1 cellular context compared by ENCODE assay signal in the genomic region with DNA sequence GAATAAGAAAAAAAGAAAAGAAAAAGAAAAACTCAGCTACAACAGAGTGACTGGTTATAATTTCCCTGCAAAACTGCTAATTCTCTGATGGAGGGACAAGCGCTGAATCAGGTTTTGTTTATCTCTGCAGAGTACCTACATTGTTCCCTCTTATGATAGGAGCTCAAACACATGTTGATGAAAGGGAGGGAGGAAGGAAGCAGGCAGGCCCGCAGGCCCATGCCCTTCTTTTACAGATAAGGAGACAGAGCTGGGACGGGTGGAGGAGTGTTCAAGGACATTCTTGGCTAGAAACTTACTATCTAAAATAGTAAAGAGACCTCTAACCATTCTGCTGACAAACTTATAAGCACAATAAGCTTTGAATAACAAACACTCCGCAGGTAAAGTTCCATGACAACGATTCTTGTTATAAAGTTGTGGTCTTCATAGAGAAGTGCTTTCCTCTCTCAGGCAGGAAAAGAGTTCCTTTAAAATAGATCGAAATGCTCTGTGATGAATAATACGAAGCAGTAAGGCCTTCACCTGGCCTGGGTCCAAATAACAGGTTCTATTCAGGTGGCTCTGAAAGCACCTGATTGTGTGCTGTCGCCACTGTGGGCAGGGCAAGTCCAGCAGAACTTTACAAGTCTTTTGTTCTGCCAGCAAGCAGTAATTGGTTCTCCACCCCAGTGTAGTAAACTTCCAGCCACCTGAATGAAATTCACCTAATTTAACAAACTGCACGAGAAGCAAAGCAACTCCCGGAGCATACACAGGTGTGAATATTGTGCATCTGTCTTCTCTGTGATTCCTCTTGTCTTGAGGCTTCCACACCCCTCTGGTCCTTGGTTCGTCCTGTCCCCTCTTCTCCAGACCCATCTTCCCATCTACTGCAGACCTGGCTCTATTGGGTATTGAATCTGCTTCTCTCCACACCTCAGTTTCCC.
TF ChIP-seq lines count a peak whose summit lies in the region.

No MANE protein-coding gene starts in this region.

TF ChIP-seq in K562, 482 proteins besides CTCF, POLR2A, EP300 and RAD21 (continues in another document):
- TF ChIP-seq GTF2E2 (tag; IDR thresholded peaks at IDR 0.05) (no peak), PCBP2 (IDR thresholded peaks at IDR 0.05; ENCODE audit: low read depth, low read length, poor library complexity, severe bottlenecking) (no peak), MNT (conservative IDR thresholded peaks at IDR 0.05) (peak; percentile 67 to 75), HDAC2 (IDR thresholded peaks at IDR 0.05) (peak; percentile 74; the same call in 1 of the 2 replicates), ARID3B (CRISPR knock-in tag; IDR thresholded peaks at IDR 0.05; ENCODE audit: borderline replicate concordance) (no peak), ZNF583 (CRISPR knock-in tag; IDR thresholded peaks at IDR 0.05) (no peak), GABPB1 (CRISPR knock-in tag; IDR thresholded peaks at IDR 0.05) (no peak), NRF1 (conservative IDR thresholded peaks at IDR 0.05 in 1 of 2, IDR thresholded peaks at IDR 0.05 in 1 of 2) (0 out of 4 replicates have a peak, but pooled peaks of 1 of the 2 experiments have one; percentile 27), ZNF134 (CRISPR knock-in tag; conservative IDR thresholded peaks at IDR 0.05) (no peak), ERF (CRISPR knock-in tag; IDR thresholded peaks at IDR 0.05) (no peak), DMBX1 (CRISPR knock-in tag; IDR thresholded peaks at IDR 0.05; ENCODE audit: borderline replicate concordance) (0 out of 2 replicates have a peak, but pooled peaks have one; percentile 24), RHOXF2B (CRISPR knock-in tag; conservative IDR thresholded peaks at IDR 0.05) (no peak), ZNF431 (CRISPR knock-in tag; IDR thresholded peaks at IDR 0.05) (no peak), TCF7 (IDR thresholded peaks at IDR 0.05; ENCODE audit: borderline replicate concordance) (no peak), ETV5 (CRISPR knock-in tag; IDR thresholded peaks at IDR 0.05; ENCODE audit: low read depth) (peak; percentile 62; the same call in 1 of the 2 replicates), BRF1 (IDR thresholded peaks at IDR 0.05; ENCODE audit: borderline replicate concordance, extremely low read depth, insufficient read length) (no peak), ZNF165 (CRISPR knock-in tag; IDR thresholded peaks at IDR 0.05; ENCODE audit: borderline replicate concordance) (no peak), YBX1 (IDR thresholded peaks at IDR 0.05) (no peak), CTBP1 (IDR thresholded peaks at IDR 0.05; ENCODE audit: borderline replicate concordance) (peak; percentile 92), ASH1L (IDR thresholded peaks at IDR 0.05; ENCODE audit: borderline replicate concordance, low read depth, partially characterized antibody) (no peak), STAG1 (CRISPR knock-in tag; IDR thresholded peaks at IDR 0.05; ENCODE audit: borderline replicate concordance) (no peak), MTA3 (IDR thresholded peaks at IDR 0.05; ENCODE audit: borderline replicate concordance) (peak; percentile 54; the same call in 1 of the 2 replicates), ZNF324 (CRISPR knock-in tag; IDR thresholded peaks at IDR 0.05) (no peak), SMAD3 (CRISPR knock-in tag; conservative IDR thresholded peaks at IDR 0.05) (no peak), SRF (CRISPR knock-in tag; IDR thresholded peaks at IDR 0.05) (no peak; a peak in 1 of 4 replicates), ELF4 (CRISPR knock-in tag; IDR thresholded peaks at IDR 0.05) (0 out of 2 replicates have a peak, but pooled peaks have one; percentile 33), AFF1 (IDR thresholded peaks at IDR 0.05; ENCODE audit: low read depth in 1 of 2, partially characterized antibody in 2 of 2) (peak in 1 of 2 experiments; percentile 38), ZKSCAN8 (CRISPR knock-in tag; IDR thresholded peaks at IDR 0.05) (no peak), COPS2 (conservative IDR thresholded peaks at IDR 0.05) (no peak)
- TF ChIP-seq, protein P1, sequence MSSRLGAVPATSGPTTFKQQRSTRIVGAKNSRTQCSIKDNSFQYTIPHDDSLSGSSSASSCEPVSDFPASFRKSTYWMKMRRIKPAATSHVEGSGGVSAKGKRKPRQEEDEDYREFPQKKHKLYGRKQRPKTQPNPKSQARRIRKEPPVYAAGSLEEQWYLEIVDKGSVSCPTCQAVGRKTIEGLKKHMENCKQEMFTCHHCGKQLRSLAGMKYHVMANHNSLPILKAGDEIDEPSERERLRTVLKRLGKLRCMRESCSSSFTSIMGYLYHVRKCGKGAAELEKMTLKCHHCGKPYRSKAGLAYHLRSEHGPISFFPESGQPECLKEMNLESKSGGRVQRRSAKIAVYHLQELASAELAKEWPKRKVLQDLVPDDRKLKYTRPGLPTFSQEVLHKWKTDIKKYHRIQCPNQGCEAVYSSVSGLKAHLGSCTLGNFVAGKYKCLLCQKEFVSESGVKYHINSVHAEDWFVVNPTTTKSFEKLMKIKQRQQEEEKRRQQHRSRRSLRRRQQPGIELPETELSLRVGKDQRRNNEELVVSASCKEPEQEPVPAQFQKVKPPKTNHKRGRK (tag; IDR thresholded peaks at IDR 0.05): no peak
- TF ChIP-seq, protein P2, sequence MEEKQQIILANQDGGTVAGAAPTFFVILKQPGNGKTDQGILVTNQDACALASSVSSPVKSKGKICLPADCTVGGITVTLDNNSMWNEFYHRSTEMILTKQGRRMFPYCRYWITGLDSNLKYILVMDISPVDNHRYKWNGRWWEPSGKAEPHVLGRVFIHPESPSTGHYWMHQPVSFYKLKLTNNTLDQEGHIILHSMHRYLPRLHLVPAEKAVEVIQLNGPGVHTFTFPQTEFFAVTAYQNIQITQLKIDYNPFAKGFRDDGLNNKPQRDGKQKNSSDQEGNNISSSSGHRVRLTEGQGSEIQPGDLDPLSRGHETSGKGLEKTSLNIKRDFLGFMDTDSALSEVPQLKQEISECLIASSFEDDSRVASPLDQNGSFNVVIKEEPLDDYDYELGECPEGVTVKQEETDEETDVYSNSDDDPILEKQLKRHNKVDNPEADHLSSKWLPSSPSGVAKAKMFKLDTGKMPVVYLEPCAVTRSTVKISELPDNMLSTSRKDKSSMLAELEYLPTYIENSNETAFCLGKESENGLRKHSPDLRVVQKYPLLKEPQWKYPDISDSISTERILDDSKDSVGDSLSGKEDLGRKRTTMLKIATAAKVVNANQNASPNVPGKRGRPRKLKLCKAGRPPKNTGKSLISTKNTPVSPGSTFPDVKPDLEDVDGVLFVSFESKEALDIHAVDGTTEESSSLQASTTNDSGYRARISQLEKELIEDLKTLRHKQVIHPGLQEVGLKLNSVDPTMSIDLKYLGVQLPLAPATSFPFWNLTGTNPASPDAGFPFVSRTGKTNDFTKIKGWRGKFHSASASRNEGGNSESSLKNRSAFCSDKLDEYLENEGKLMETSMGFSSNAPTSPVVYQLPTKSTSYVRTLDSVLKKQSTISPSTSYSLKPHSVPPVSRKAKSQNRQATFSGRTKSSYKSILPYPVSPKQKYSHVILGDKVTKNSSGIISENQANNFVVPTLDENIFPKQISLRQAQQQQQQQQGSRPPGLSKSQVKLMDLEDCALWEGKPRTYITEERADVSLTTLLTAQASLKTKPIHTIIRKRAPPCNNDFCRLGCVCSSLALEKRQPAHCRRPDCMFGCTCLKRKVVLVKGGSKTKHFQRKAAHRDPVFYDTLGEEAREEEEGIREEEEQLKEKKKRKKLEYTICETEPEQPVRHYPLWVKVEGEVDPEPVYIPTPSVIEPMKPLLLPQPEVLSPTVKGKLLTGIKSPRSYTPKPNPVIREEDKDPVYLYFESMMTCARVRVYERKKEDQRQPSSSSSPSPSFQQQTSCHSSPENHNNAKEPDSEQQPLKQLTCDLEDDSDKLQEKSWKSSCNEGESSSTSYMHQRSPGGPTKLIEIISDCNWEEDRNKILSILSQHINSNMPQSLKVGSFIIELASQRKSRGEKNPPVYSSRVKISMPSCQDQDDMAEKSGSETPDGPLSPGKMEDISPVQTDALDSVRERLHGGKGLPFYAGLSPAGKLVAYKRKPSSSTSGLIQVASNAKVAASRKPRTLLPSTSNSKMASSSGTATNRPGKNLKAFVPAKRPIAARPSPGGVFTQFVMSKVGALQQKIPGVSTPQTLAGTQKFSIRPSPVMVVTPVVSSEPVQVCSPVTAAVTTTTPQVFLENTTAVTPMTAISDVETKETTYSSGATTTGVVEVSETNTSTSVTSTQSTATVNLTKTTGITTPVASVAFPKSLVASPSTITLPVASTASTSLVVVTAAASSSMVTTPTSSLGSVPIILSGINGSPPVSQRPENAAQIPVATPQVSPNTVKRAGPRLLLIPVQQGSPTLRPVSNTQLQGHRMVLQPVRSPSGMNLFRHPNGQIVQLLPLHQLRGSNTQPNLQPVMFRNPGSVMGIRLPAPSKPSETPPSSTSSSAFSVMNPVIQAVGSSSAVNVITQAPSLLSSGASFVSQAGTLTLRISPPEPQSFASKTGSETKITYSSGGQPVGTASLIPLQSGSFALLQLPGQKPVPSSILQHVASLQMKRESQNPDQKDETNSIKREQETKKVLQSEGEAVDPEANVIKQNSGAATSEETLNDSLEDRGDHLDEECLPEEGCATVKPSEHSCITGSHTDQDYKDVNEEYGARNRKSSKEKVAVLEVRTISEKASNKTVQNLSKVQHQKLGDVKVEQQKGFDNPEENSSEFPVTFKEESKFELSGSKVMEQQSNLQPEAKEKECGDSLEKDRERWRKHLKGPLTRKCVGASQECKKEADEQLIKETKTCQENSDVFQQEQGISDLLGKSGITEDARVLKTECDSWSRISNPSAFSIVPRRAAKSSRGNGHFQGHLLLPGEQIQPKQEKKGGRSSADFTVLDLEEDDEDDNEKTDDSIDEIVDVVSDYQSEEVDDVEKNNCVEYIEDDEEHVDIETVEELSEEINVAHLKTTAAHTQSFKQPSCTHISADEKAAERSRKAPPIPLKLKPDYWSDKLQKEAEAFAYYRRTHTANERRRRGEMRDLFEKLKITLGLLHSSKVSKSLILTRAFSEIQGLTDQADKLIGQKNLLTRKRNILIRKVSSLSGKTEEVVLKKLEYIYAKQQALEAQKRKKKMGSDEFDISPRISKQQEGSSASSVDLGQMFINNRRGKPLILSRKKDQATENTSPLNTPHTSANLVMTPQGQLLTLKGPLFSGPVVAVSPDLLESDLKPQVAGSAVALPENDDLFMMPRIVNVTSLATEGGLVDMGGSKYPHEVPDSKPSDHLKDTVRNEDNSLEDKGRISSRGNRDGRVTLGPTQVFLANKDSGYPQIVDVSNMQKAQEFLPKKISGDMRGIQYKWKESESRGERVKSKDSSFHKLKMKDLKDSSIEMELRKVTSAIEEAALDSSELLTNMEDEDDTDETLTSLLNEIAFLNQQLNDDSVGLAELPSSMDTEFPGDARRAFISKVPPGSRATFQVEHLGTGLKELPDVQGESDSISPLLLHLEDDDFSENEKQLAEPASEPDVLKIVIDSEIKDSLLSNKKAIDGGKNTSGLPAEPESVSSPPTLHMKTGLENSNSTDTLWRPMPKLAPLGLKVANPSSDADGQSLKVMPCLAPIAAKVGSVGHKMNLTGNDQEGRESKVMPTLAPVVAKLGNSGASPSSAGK (IDR thresholded peaks at IDR 0.05): peak; percentile 57; the same call in 1 of the 2 replicates
- TF ChIP-seq, protein P3, sequence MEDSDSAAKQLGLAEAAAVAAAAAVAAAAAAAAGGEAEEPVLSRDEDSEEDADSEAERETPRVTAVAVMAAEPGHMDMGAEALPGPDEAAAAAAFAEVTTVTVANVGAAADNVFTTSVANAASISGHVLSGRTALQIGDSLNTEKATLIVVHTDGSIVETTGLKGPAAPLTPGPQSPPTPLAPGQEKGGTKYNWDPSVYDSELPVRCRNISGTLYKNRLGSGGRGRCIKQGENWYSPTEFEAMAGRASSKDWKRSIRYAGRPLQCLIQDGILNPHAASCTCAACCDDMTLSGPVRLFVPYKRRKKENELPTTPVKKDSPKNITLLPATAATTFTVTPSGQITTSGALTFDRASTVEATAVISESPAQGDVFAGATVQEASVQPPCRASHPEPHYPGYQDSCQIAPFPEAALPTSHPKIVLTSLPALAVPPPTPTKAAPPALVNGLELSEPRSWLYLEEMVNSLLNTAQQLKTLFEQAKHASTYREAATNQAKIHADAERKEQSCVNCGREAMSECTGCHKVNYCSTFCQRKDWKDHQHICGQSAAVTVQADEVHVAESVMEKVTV (CRISPR knock-in tag; IDR thresholded peaks at IDR 0.05): no peak
